ENCODE assay signal across 23 cellular contexts in the genomic region with DNA sequence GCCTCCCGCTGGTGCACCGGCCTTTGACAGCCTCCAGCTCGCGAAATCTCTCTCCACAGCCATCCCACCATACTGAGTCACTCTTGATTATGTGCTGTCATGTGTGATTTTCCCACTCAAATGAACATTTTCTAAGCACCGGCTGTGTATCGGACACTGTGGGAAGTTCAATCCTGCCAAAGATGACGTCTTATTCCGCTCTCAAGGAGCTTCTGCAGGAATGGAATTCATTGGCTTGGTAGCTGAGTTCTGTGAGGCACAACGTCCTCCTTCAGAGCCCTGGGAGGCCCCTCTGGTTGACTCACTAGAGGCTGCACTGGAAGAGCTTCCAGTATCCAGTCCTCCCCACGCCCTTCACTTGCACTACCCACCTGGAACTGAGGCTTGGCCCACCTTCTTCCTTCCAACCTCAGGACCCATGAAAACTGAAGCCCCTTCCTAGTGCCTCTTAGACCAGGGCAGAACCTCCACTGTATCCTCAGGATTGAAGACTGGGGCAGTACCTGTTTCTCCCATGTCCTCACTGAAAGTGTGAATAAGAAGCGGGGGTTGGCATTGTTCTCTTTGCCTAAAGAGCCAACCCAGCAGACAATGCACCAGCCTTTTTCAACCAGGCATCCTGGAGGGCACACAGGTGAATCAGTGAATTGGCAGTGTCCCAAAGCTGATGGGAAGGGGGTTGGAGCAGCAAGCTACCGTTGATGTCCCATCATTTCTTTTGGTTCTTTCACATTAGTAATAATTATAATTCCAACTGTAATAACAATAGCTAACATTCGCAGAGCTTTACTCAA. TPM values are rescaled to one million over a fixed set of nuclear protein-coding genes. Genes with fewer than 3 reads are reported as not detected.
A peak's percentile ranks its signal among the peaks of the same experiment; 100 is the strongest.
DNase-seq lines count a peak whose midpoint lies in the region; ATAC-seq and TF ChIP-seq lines count a peak whose summit lies in the region.
"Had no signal": no experiment of that assay in that cellular context is flagged by ENCODE, and none has a peak within 500 bp of the region (broad histone marks: within the 10 kb centered on the region; RNA-seq: fewer than 3 reads in every experiment).

No MANE protein-coding gene starts in this region.

- no peak overlapping the region for H3K4me3 ChIP-seq in mammary epithelial cell (replicated peaks in 1 of 3; ENCODE audit: insufficient read depth in 1 of 3, low read depth in 2 of 3, low read length in 3 of 3)
- H3K4me3 ChIP-seq: body of pancreas, heart right ventricle, right atrium auricular region, SJCRH30, vagina had no signal

- H3K36me3 ChIP-seq in mammary epithelial cell (ENCODE audit: insufficient read depth, low read length): no peaks in the 10 kb centered on the region
- H3K36me3 ChIP-seq: heart right ventricle, right atrium auricular region, SJCRH30, vagina had no signal

- in situ Hi-C loops in ACHN (cut with HindIII; ENCODE audit: low pct_ligation_motif_present, low pct_unique_long_range_greater_than_20kb, low sequenced_read_pairs) (no loop called here), mammary epithelial cell (cut with MboI; ENCODE audit: low sequenced_read_pairs in 2 of 2) (loop anchor here (25.0 kb wide), 2 partner anchors 700 to 1050 kb away; no protein-coding TSS in a partner anchor)

- TF ChIP-seq CTCF in mammary epithelial cell (conservative IDR thresholded peaks at IDR 0.05 in 1 of 2, IDR thresholded peaks at IDR 0.05 in 1 of 2; ENCODE audit: extremely low read depth in 1 of 2, insufficient read depth in 1 of 2, low read depth in 1 of 2, low read length in 2 of 2): no peak

- BruUV-seq in mammary epithelial cell (replicated peaks; lab: Mats Ljungman, UMichigan): no TSS peak

- H2AFZ ChIP-seq in mammary epithelial cell (ENCODE audit: low read depth, low read length): no peak overlapping the region

- CTCF ChIA-PET in mammary epithelial cell (lab: Charles Lee; ENCODE audit: low non-redundant PET): no interaction called here

- H3K9me3 ChIP-seq in mammary epithelial cell (replicated peaks; ENCODE audit: insufficient read depth, low read length): no peaks in the 10 kb centered on the region
- H3K9me3 ChIP-seq: body of pancreas, heart right ventricle, right atrium auricular region, SJCRH30, vagina had no signal

- no peak overlapping the region for H3K4me2 ChIP-seq in mammary epithelial cell (ENCODE audit: insufficient read depth, low read depth, low read length)

- H3K27me3 ChIP-seq in mammary epithelial cell (ENCODE audit: insufficient read depth, low read length): no peaks in the 10 kb centered on the region
- H3K27me3 ChIP-seq: body of pancreas, heart right ventricle, right atrium auricular region, SJCRH30, vagina had no signal

- no peak for ATAC-seq in activated T-cell treated with anti-CD3 and anti-CD28 coated beads, Interleukin-2, amount 50 U/mL, for 4 hours
- ATAC-seq: body of pancreas had no signal

- no peaks in the 10 kb centered on the region for H4K20me1 ChIP-seq in mammary epithelial cell (ENCODE audit: insufficient read depth, low read length)

- 85% methylated on average over 13 of the region's 13 CpGs for WGBS in mammary epithelial cell (ENCODE audit: low coverage, missing lambda C conversion rate)

- intact Hi-C loops in mammary epithelial cell (cut with micrococcal nuclease): loop anchor here (2.0 kb wide), 1 partner anchor 35 kb away; a partner anchor contains a TSS

- H3K79me2 ChIP-seq in mammary epithelial cell (ENCODE audit: insufficient read depth, low read length): no peaks in the 10 kb centered on the region

- H3K4me1 Mint-ChIP-seq in activated T-cell treated with anti-CD3 and anti-CD28 coated beads, Interleukin-2, amount 50 U/mL, for 4 hours (ENCODE audit: low read depth): no peaks in the 10 kb centered on the region

- no peak overlapping the region for H3K27ac ChIP-seq in mammary epithelial cell (ENCODE audit: insufficient read depth, low read depth, low read length)
- H3K27ac ChIP-seq: heart right ventricle, right atrium auricular region, SJCRH30, vagina had no signal

- no peaks in the 10 kb centered on the region for H3K27me3 Mint-ChIP-seq in activated T-cell treated with anti-CD3 and anti-CD28 coated beads, Interleukin-2, amount 50 U/mL, for 4 hours (ENCODE audit: low read depth)
- H3K27me3 Mint-ChIP-seq: CD4-positive, alpha-beta T cell had no signal

- no peaks in the 10 kb centered on the region for H3K36me3 Mint-ChIP-seq in activated T-cell treated with anti-CD3 and anti-CD28 coated beads, Interleukin-2, amount 50 U/mL, for 4 hours (ENCODE audit: insufficient read depth)

- no peaks in the 10 kb centered on the region for H3K9me3 Mint-ChIP-seq in activated T-cell treated with anti-CD3 and anti-CD28 coated beads, Interleukin-2, amount 50 U/mL, for 4 hours
- H3K9me3 Mint-ChIP-seq: CD4-positive, alpha-beta T cell had no signal

- H3K4me1 ChIP-seq in mammary epithelial cell (ENCODE audit: insufficient read depth, low read length): peaks cover 43% of the 10 kb centered on the region
- H3K4me1 ChIP-seq: heart right ventricle, vagina had no signal

- no peak overlapping the region for H3K9ac ChIP-seq in mammary epithelial cell (ENCODE audit: insufficient read depth, low read length)

- dilution Hi-C loops in mammary epithelial cell (cut with HindIII; ENCODE audit: low sequenced_read_pairs): no loop called here

- DNase-seq in ACHN: peak; percentile 7
- peak; percentile 23 for DNase-seq in mammary epithelial cell
- DNase-seq in kidney tubule cell (ENCODE audit: low spot score): peak; percentile 80
- DNase-seq in Kasumi-1 (lab: John Stamatoyannopoulos, UW): no peak
- no peak for DNase-seq in activated T-cell treated with anti-CD3 and anti-CD28 coated beads, Interleukin-2, amount 50 U/mL, for 4 hours
- DNase-seq in activated gamma-delta T cell treated with Interleukin-2 at 50 U/mL for 16 hours: no peak
- DNase-seq: activated CD4-positive, CD25-positive, alpha-beta regulatory T cell; activated naive CD4-positive, alpha-beta T cell; body of pancreas; CD4-positive, alpha-beta T cell; DMS79 treated with DMSO at 0.1 percent for 48 hours; heart right ventricle; midbrain; NCI-H1436; OCI-M1; SJCRH30 had no signal

- H3K4me3 Mint-ChIP-seq in activated T-cell treated with anti-CD3 and anti-CD28 coated beads, Interleukin-2, amount 50 U/mL, for 4 hours: no peak overlapping the region
- H3K4me3 Mint-ChIP-seq: CD4-positive, alpha-beta T cell had no signal

RNA-seq across cellular contexts. Expression of a gene that starts 1.7 kb away (rescaled TPM):
- under 1 TPM; 0.50 to 0.54 TPM for total RNA-seq in mammary epithelial cell
- 0.19 TPM for polyA plus RNA-seq in mammary epithelial cell
- not detected for polyA minus RNA-seq in mammary epithelial cell
- total RNA-seq in activated T-cell treated with anti-CD3 and anti-CD28 coated beads, Interleukin-2, amount 50 U/mL, for 4 hours: 1 to 10 TPM; 1.0 to 1.4 (median 1.4) TPM

RNA-seq across cellular contexts. Expression of a gene that starts 5.0 kb away (rescaled TPM):
- total RNA-seq in mammary epithelial cell: not detected
- polyA plus RNA-seq in mammary epithelial cell: not detected
- polyA minus RNA-seq in mammary epithelial cell: not detected
- not detected for total RNA-seq in activated T-cell treated with anti-CD3 and anti-CD28 coated beads, Interleukin-2, amount 50 U/mL, for 4 hours
- total RNA-seq: body of pancreas; CD4-positive, alpha-beta T cell; heart right ventricle; kidney epithelial cell; LHCN-M2; NCI-H460; right atrium auricular region; SJCRH30; T-helper 2 cell treated with Interferon-gamma antibody and Interleukin-4, amounts not matched to agents 100 ng/mL and 5 ng/mL, for 36 hours; vagina had no signal
- polyA plus RNA-seq: AG04450, heart right ventricle had no signal

RNA-seq across cellular contexts. Expression of a gene that starts 15.7 kb away (rescaled TPM):
- total RNA-seq in mammary epithelial cell: not detected
- polyA plus RNA-seq in mammary epithelial cell: not detected
- not detected for polyA minus RNA-seq in mammary epithelial cell
- not detected for total RNA-seq in activated T-cell treated with anti-CD3 and anti-CD28 coated beads, Interleukin-2, amount 50 U/mL, for 4 hours
- total RNA-seq: CD4-positive, alpha-beta T cell; kidney epithelial cell; NCI-H460; T-helper 2 cell treated with Interferon-gamma antibody and Interleukin-4, amounts not matched to agents 100 ng/mL and 5 ng/mL, for 36 hours; vagina had no signal
- polyA plus RNA-seq: AG04450 had no signal

RNA-seq across cellular contexts. Expression of a gene that starts 34.9 kb away (rescaled TPM):
- total RNA-seq in mammary epithelial cell: 10 to 100 TPM in 1 of 2 donors, 1 to 10 TPM in 1; 9.3 to 22.2 TPM
- polyA plus RNA-seq in mammary epithelial cell: 10.0 TPM
- 5.1 TPM for polyA minus RNA-seq in mammary epithelial cell
- 10 to 100 TPM; 28.1 to 33.2 (median 31.7) TPM for total RNA-seq in activated T-cell treated with anti-CD3 and anti-CD28 coated beads, Interleukin-2, amount 50 U/mL, for 4 hours

RNA-seq across cellular contexts. Expression of a gene that starts 35.5 kb away (rescaled TPM):
- 10 to 100 TPM; 18.5 to 29.1 TPM for total RNA-seq in mammary epithelial cell
- polyA plus RNA-seq in mammary epithelial cell: 12.5 TPM
- 20.7 TPM for polyA minus RNA-seq in mammary epithelial cell
- 10 to 100 TPM; 28.0 to 28.8 (median 28.6) TPM for total RNA-seq in activated T-cell treated with anti-CD3 and anti-CD28 coated beads, Interleukin-2, amount 50 U/mL, for 4 hours

Comparison
In these comparisons a context has a peak if more than half of its experiments do, and no peak if none do; other contexts are left out.
1. DNase-seq: peak in ACHN (single experiment), mammary epithelial cell (single experiment) and kidney tubule cell (single experiment); none in Kasumi-1 (0 of 2), activated T-cell treated with anti-CD3 and anti-CD28 coated beads, Interleukin-2, amount 50 U/mL, for 4 hours (single experiment) and activated gamma-delta T cell treated with Interleukin-2 at 50 U/mL for 16 hours (single experiment).